ENCODE assay signal across 19 cellular contexts in the genomic region with DNA sequence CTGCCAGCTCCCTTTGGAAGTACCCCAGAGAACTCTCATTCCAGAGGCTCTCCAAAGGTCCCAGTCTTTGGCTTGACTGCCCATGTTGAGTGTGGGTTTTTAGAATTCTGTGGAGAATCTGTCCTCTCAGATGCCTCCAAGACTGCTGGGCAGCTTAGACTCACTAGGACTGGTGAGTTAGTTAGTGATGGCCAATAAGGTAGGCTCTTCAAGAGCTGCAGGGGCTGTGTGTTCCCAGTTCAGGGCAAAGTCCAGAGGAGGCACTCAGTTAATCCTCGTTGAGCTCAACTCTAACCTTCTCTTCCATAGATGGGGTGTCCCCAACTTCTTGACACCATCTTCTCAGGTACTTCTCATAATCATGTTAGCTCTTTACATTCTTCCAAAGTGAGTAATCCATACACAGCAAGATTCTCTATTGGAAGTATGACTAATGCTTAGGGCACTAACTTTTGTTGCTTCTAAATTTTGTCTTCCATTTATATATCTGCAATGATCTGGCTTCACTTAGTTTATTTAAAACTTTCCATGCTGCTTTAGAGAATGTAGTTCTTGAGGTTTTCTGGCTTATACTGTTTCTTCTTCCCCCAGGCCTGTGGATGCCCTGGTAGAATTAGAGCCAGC.
DNase-seq lines count a peak whose midpoint lies in the region; ATAC-seq, FAIRE-seq and TF ChIP-seq lines count a peak whose summit lies in the region.
"Had no signal": no experiment of that assay in that cellular context is flagged by ENCODE, and none has a peak within 500 bp of the region (broad histone marks: within the 10 kb centered on the region; RNA-seq: fewer than 3 reads in every experiment).

No MANE protein-coding gene starts in this region.

- TF ChIP-seq CTCF in AG04450 (IDR thresholded peaks at IDR 0.05; ENCODE audit: low read depth, low read length) (no peak), astrocyte of the cerebellum (IDR thresholded peaks at IDR 0.05; ENCODE audit: low read depth, low read length, missing control alignments) (no peak), suprapubic skin (IDR thresholded peaks at IDR 0.05) (no peak)
- no peak for TF ChIP-seq CTCF in CD8-positive, alpha-beta T cell (IDR thresholded peaks at IDR 0.05)

- no peak overlapping the region for H3K27ac Mint-ChIP-seq in CD8-positive, alpha-beta T cell

- no peaks in the 10 kb centered on the region for H3K27me3 Mint-ChIP-seq in CD8-positive, alpha-beta T cell (ENCODE audit: low read depth)

- peak overlapping the region; percentile 23 for H3K27ac ChIP-seq in AG04450 (ENCODE audit: low read depth, low read length)
- H3K27ac ChIP-seq in CD8-positive, alpha-beta T cell (ENCODE audit: low read depth, low read length) = no peak overlapping the region
- no peak overlapping the region for H3K27ac ChIP-seq in suprapubic skin
- H3K27ac ChIP-seq: ascending aorta, BLaER1, gastrocnemius medialis, pancreas had no signal

- ATAC-seq in HG03354 (IDR thresholded peaks at IDR 0.05; ENCODE audit: poor library complexity, severe bottlenecking, unreplicated experiment) = no peak
- ATAC-seq in CD8-positive, alpha-beta T cell = no peak

- no peak for TF ChIP-seq EP300 in suprapubic skin (IDR thresholded peaks at IDR 0.05)

- H3K9me3 ChIP-seq in AG04450 (ENCODE audit: control insufficient read depth, insufficient read depth, low read length) = no peaks in the 10 kb centered on the region
- H3K9me3 ChIP-seq in CD8-positive, alpha-beta T cell (ENCODE audit: low read length) = no peaks in the 10 kb centered on the region
- H3K9me3 ChIP-seq in suprapubic skin = no peaks in the 10 kb centered on the region
- H3K9me3 ChIP-seq: ascending aorta, BLaER1, gastrocnemius medialis, pancreas had no signal

- DNase-seq in AG04450 (ENCODE audit: low read depth, low spot score) (peak; percentile 37), HTR-8/SVneo (ENCODE audit: insufficient read length, low spot score) (peak; percentile 30), astrocyte of the cerebellum (ENCODE audit: low read depth) (peak; percentile 13), iris pigment epithelial cell (ENCODE audit: low read depth) (peak; percentile 62), suprapubic skin (ENCODE audit: low spot score in 2 of 2) (no peak), NCI-H748 (lab: John Stamatoyannopoulos, UW; ENCODE audit: unreplicated experiment) (no peak)
- no peak for DNase-seq in CD8-positive, alpha-beta T cell
- DNase-seq: DMS79; effector CD4-positive, alpha-beta T cell; NCI-H1092; NCI-H2171 treated with DMSO at 0.1 percent for 48 hours; pancreas; stimulated activated CD4-positive, alpha-beta T cell treated with anti-CD3 and anti-CD28 coated beads, Interleukin-15, amount 100 ng/mL, for 24 hours; substantia nigra had no signal

- H3K4me3 ChIP-seq in AG04450 (ENCODE audit: low read depth, low read length) = no peak overlapping the region
- H3K4me3 ChIP-seq in astrocyte of the cerebellum (ENCODE audit: low read depth, low read length) = no peak overlapping the region
- H3K4me3 ChIP-seq in CD8-positive, alpha-beta T cell (ENCODE audit: low read depth, low read length) = no peak overlapping the region
- H3K4me3 ChIP-seq in suprapubic skin = no peak overlapping the region
- H3K4me3 ChIP-seq: ascending aorta, BLaER1, gastrocnemius medialis, pancreas had no signal

- no peaks in the 10 kb centered on the region for H3K4me1 ChIP-seq in CD8-positive, alpha-beta T cell (ENCODE audit: insufficient read depth, low read length)
- H3K4me1 ChIP-seq in suprapubic skin = peaks cover 2% of the 10 kb centered on the region
- H3K4me1 ChIP-seq: BLaER1, pancreas had no signal

- no peak for TF ChIP-seq POLR2A in suprapubic skin (IDR thresholded peaks at IDR 0.05)

- H3K27me3 ChIP-seq in AG04450 (ENCODE audit: control insufficient read depth, insufficient read depth, low read length) (no peaks in the 10 kb centered on the region), suprapubic skin (no peaks in the 10 kb centered on the region)
- H3K27me3 ChIP-seq in CD8-positive, alpha-beta T cell (ENCODE audit: insufficient read depth, low read length) = no peaks in the 10 kb centered on the region
- H3K27me3 ChIP-seq: ascending aorta, BLaER1, gastrocnemius medialis, pancreas had no signal

- 93% methylated on average over 1 of the region's 1 CpG for WGBS in suprapubic skin

- POLR2A ChIA-PET in AG04450 (lab: Yijun Ruan, JAX) = no interaction called here
- POLR2A ChIA-PET in CD8-positive, alpha-beta T cell (lab: Charles Lee) = no interaction called here

- CTCF ChIA-PET in AG04450 (lab: Charles Lee) = interaction anchor here (0.6 to 2.5 kb wide), 3 partner anchors 17 to 357 kb away, joined by 3 to 14 read pairs (median 3); no protein-coding TSS in a partner anchor
- CTCF ChIA-PET in CD8-positive, alpha-beta T cell (lab: Charles Lee) = no interaction called here

- intact Hi-C loops in CD8-positive, alpha-beta T cell (cut with DNase I, micrococcal nuclease) = no loop called here

- H3K4me1 Mint-ChIP-seq in CD8-positive, alpha-beta T cell (ENCODE audit: low read depth) = no peaks in the 10 kb centered on the region

- H3K36me3 ChIP-seq in CD8-positive, alpha-beta T cell (ENCODE audit: insufficient read depth, low read length) = no peaks in the 10 kb centered on the region
- no peaks in the 10 kb centered on the region for H3K36me3 ChIP-seq in suprapubic skin
- H3K36me3 ChIP-seq: ascending aorta, BLaER1, gastrocnemius medialis, pancreas had no signal

- no peaks in the 10 kb centered on the region for H3K9me3 Mint-ChIP-seq in CD8-positive, alpha-beta T cell

- in situ Hi-C loops in astrocyte of the cerebellum (cut with HindIII; ENCODE audit: low sequenced_read_pairs) = no loop called here

- peak; percentile 38 for FAIRE-seq in HTR-8/SVneo (lab: Jason Lieb, UNC)
- FAIRE-seq: islet of Langerhans, pancreas had no signal

- no peak overlapping the region for H3K4me3 Mint-ChIP-seq in CD8-positive, alpha-beta T cell

- no peaks in the 10 kb centered on the region for H3K36me3 Mint-ChIP-seq in CD8-positive, alpha-beta T cell

Comparison
In these comparisons a context has a peak if more than half of its experiments do, and no peak if none do; other contexts are left out.
1. DNase-seq: peak in AG04450 (single experiment), HTR-8/SVneo (single experiment), astrocyte of the cerebellum (single experiment) and iris pigment epithelial cell (single experiment); none in CD8-positive, alpha-beta T cell (0 of 7), suprapubic skin (0 of 2) and NCI-H748 (single experiment).